1 cellular context compared by ENCODE assay signal in genomic region chr11:118435233-118435892, GRCh38.
A peak's percentile ranks its signal among the peaks of the same experiment; 100 is the strongest.
TF ChIP-seq lines count a peak whose summit lies in the region.

No MANE protein-coding gene starts in this region.

TF ChIP-seq in HepG2, 621 proteins besides CTCF, POLR2A, EP300 and RAD21 (continued from another document and continues in another):
- no peak for TF ChIP-seq ZNF18 (CRISPR knock-in tag; IDR thresholded peaks at IDR 0.05; ENCODE audit: insufficient replicate concordance)
- TF ChIP-seq ZNF331 (CRISPR knock-in tag; IDR thresholded peaks at IDR 0.05): no peak
- TF ChIP-seq JUN (CRISPR knock-in tag; IDR thresholded peaks at IDR 0.05): no peak
- no peak for TF ChIP-seq KAT2B (IDR thresholded peaks at IDR 0.05; ENCODE audit: borderline replicate concordance, low read depth, low read length)
- no peak for TF ChIP-seq ETS1 (CRISPR knock-in tag; IDR thresholded peaks at IDR 0.05)
- no peak for TF ChIP-seq ASH2L (IDR thresholded peaks at IDR 0.05; ENCODE audit: insufficient read length, low read depth, low read length)
- TF ChIP-seq, protein P1, sequence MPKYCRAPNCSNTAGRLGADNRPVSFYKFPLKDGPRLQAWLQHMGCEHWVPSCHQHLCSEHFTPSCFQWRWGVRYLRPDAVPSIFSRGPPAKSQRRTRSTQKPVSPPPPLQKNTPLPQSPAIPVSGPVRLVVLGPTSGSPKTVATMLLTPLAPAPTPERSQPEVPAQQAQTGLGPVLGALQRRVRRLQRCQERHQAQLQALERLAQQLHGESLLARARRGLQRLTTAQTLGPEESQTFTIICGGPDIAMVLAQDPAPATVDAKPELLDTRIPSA (CRISPR knock-in tag; IDR thresholded peaks at IDR 0.05; ENCODE audit: borderline replicate concordance): no peak
- TF ChIP-seq JARID2 (CRISPR knock-in tag; IDR thresholded peaks at IDR 0.05; ENCODE audit: insufficient replicate concordance): no peak
- no peak for TF ChIP-seq ZNF768 (CRISPR knock-in tag; IDR thresholded peaks at IDR 0.05)
- no peak for TF ChIP-seq POLR2AphosphoS2 (IDR thresholded peaks at IDR 0.05; ENCODE audit: low read depth, low read length)
- TF ChIP-seq SP2 (CRISPR knock-in tag; IDR thresholded peaks at IDR 0.05): no peak
- TF ChIP-seq, protein P2, sequence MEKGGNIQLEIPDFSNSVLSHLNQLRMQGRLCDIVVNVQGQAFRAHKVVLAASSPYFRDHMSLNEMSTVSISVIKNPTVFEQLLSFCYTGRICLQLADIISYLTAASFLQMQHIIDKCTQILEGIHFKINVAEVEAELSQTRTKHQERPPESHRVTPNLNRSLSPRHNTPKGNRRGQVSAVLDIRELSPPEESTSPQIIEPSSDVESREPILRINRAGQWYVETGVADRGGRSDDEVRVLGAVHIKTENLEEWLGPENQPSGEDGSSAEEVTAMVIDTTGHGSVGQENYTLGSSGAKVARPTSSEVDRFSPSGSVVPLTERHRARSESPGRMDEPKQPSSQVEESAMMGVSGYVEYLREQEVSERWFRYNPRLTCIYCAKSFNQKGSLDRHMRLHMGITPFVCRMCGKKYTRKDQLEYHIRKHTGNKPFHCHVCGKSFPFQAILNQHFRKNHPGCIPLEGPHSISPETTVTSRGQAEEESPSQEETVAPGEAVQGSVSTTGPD (CRISPR knock-in tag; IDR thresholded peaks at IDR 0.05): no peak
- TF ChIP-seq BCL6 (CRISPR knock-in tag; IDR thresholded peaks at IDR 0.05): no peak
- TF ChIP-seq, protein P3, sequence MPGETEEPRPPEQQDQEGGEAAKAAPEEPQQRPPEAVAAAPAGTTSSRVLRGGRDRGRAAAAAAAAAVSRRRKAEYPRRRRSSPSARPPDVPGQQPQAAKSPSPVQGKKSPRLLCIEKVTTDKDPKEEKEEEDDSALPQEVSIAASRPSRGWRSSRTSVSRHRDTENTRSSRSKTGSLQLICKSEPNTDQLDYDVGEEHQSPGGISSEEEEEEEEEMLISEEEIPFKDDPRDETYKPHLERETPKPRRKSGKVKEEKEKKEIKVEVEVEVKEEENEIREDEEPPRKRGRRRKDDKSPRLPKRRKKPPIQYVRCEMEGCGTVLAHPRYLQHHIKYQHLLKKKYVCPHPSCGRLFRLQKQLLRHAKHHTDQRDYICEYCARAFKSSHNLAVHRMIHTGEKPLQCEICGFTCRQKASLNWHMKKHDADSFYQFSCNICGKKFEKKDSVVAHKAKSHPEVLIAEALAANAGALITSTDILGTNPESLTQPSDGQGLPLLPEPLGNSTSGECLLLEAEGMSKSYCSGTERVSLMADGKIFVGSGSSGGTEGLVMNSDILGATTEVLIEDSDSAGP (CRISPR knock-in tag; IDR thresholded peaks at IDR 0.05; ENCODE audit: borderline replicate concordance): no peak; the same call in 1 of the 2 replicates
- no peak for TF ChIP-seq ZNF460 (CRISPR knock-in tag; IDR thresholded peaks at IDR 0.05; ENCODE audit: borderline replicate concordance)
- no peak for TF ChIP-seq LCORL (IDR thresholded peaks at IDR 0.05)
- peak; percentile 31; the same call in 1 of the 2 replicates for TF ChIP-seq LCORL (CRISPR knock-in tag; IDR thresholded peaks at IDR 0.05)
- peak; percentile 37; the same call in 1 of the 2 replicates for TF ChIP-seq BHLHE40 (IDR thresholded peaks at IDR 0.05; ENCODE audit: low read length)
- TF ChIP-seq, protein P4, sequence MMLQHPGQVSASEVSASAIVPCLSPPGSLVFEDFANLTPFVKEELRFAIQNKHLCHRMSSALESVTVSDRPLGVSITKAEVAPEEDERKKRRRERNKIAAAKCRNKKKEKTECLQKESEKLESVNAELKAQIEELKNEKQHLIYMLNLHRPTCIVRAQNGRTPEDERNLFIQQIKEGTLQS (CRISPR knock-in tag; IDR thresholded peaks at IDR 0.05): peak; percentile 11
- no peak for TF ChIP-seq FOXO4 (CRISPR knock-in tag; conservative IDR thresholded peaks at IDR 0.05)
- no peak for TF ChIP-seq THAP9 (CRISPR knock-in tag; IDR thresholded peaks at IDR 0.05; ENCODE audit: borderline replicate concordance)
- TF ChIP-seq, protein P5, sequence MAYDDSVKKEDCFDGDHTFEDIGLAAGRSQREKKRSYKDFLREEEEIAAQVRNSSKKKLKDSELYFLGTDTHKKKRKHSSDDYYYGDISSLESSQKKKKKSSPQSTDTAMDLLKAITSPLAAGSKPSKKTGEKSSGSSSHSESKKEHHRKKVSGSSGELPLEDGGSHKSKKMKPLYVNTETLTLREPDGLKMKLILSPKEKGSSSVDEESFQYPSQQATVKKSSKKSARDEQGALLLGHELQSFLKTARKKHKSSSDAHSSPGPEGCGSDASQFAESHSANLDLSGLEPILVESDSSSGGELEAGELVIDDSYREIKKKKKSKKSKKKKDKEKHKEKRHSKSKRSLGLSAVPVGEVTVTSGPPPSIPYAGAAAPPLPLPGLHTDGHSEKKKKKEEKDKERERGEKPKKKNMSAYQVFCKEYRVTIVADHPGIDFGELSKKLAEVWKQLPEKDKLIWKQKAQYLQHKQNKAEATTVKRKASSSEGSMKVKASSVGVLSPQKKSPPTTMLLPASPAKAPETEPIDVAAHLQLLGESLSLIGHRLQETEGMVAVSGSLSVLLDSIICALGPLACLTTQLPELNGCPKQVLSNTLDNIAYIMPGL (CRISPR knock-in tag; IDR thresholded peaks at IDR 0.05; ENCODE audit: borderline replicate concordance in 1 of 2, low read depth in 1 of 2): no peak
- no peak for TF ChIP-seq MTA3 (CRISPR knock-in tag; IDR thresholded peaks at IDR 0.05)
- no peak for TF ChIP-seq FOXP1 (IDR thresholded peaks at IDR 0.05)
- TF ChIP-seq FOXP1 (CRISPR knock-in tag; IDR thresholded peaks at IDR 0.05): no peak
- TF ChIP-seq ZMYM3 (CRISPR knock-in tag; IDR thresholded peaks at IDR 0.05): peak; percentile 20; the same call in 1 of the 2 replicates
- TF ChIP-seq RARG (CRISPR knock-in tag; IDR thresholded peaks at IDR 0.05; ENCODE audit: low read depth): no peak
- TF ChIP-seq NCOA5 (CRISPR knock-in tag; IDR thresholded peaks at IDR 0.05): no peak
- no peak for TF ChIP-seq CCAR2 (optimal IDR thresholded peaks at IDR 0.05; ENCODE audit: low read depth, low read length)
- no peak for TF ChIP-seq TCF7 (IDR thresholded peaks at IDR 0.05; ENCODE audit: low read depth)
- peak; percentile 50 for TF ChIP-seq MED8 (CRISPR knock-in tag; IDR thresholded peaks at IDR 0.05; ENCODE audit: insufficient replicate concordance)
- no peak for TF ChIP-seq FOXO1 (CRISPR knock-in tag; IDR thresholded peaks at IDR 0.05)
- TF ChIP-seq SYNCRIP (IDR thresholded peaks at IDR 0.05; ENCODE audit: insufficient read depth, low read depth, low read length): no peak
- no peak for TF ChIP-seq ZNF382 (CRISPR knock-in tag; IDR thresholded peaks at IDR 0.05; ENCODE audit: borderline replicate concordance)
- no peak for TF ChIP-seq FLYWCH1 (CRISPR knock-in tag; IDR thresholded peaks at IDR 0.05)
- TF ChIP-seq ZFP37 (CRISPR knock-in tag; IDR thresholded peaks at IDR 0.05; ENCODE audit: borderline replicate concordance): no peak
- no peak for TF ChIP-seq KDM6A (CRISPR knock-in tag; IDR thresholded peaks at IDR 0.05; ENCODE audit: low read depth)
- TF ChIP-seq NBN (conservative IDR thresholded peaks at IDR 0.05): no peak
- TF ChIP-seq ZSCAN9 (CRISPR knock-in tag; IDR thresholded peaks at IDR 0.05; ENCODE audit: borderline replicate concordance): no peak
- no peak for TF ChIP-seq ZNF101 (CRISPR knock-in tag; IDR thresholded peaks at IDR 0.05; ENCODE audit: borderline replicate concordance, low read depth)
- TF ChIP-seq POLR2G (IDR thresholded peaks at IDR 0.05; ENCODE audit: low read depth, low read length): peak; percentile 88
- TF ChIP-seq ZNF75D (CRISPR knock-in tag; IDR thresholded peaks at IDR 0.05; ENCODE audit: borderline replicate concordance): no peak
- no peak for TF ChIP-seq ZNF841 (CRISPR knock-in tag; IDR thresholded peaks at IDR 0.05; ENCODE audit: borderline replicate concordance)
- TF ChIP-seq SRSF9 (IDR thresholded peaks at IDR 0.05; ENCODE audit: borderline replicate concordance, insufficient read depth, low read depth, low read length, poor library complexity, severe bottlenecking): no peak
- TF ChIP-seq ZNF414 (CRISPR knock-in tag; IDR thresholded peaks at IDR 0.05): no peak
- no peak for TF ChIP-seq ELF1 (CRISPR knock-in tag; IDR thresholded peaks at IDR 0.05)
- no peak for TF ChIP-seq ZNF562 (CRISPR knock-in tag; IDR thresholded peaks at IDR 0.05; ENCODE audit: borderline replicate concordance)
- no peak for TF ChIP-seq KAT8 (CRISPR knock-in tag; IDR thresholded peaks at IDR 0.05)
- TF ChIP-seq SAP130 (CRISPR knock-in tag; IDR thresholded peaks at IDR 0.05; ENCODE audit: low read depth): no peak
- TF ChIP-seq ZNF547 (CRISPR knock-in tag; IDR thresholded peaks at IDR 0.05): no peak
- TF ChIP-seq CENPBD1 (CRISPR knock-in tag; IDR thresholded peaks at IDR 0.05; ENCODE audit: borderline replicate concordance, low read depth): no peak
- TF ChIP-seq ZNF607 (CRISPR knock-in tag; IDR thresholded peaks at IDR 0.05; ENCODE audit: borderline replicate concordance): no peak
- TF ChIP-seq TCF12 (IDR thresholded peaks at IDR 0.05): no peak
- TF ChIP-seq TCF12 (CRISPR knock-in tag; IDR thresholded peaks at IDR 0.05): no peak
- TF ChIP-seq, protein P6, sequence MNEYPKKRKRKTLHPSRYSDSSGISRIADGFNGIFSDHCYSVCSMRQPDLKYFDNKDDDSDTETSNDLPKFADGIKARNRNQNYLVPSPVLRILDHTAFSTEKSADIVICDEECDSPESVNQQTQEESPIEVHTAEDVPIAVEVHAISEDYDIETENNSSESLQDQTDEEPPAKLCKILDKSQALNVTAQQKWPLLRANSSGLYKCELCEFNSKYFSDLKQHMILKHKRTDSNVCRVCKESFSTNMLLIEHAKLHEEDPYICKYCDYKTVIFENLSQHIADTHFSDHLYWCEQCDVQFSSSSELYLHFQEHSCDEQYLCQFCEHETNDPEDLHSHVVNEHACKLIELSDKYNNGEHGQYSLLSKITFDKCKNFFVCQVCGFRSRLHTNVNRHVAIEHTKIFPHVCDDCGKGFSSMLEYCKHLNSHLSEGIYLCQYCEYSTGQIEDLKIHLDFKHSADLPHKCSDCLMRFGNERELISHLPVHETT (CRISPR knock-in tag; conservative IDR thresholded peaks at IDR 0.05): no peak
- TF ChIP-seq DR1 (CRISPR knock-in tag; IDR thresholded peaks at IDR 0.05): 0 out of 2 replicates have a peak, but pooled peaks have one; percentile 41
- TF ChIP-seq ZNF572 (CRISPR knock-in tag; IDR thresholded peaks at IDR 0.05): no peak
